19 cellular contexts compared by ENCODE assay signal in genomic region chr3:168889666-168890065, GRCh38.
A peak's percentile ranks its signal among the peaks of the same experiment; 100 is the strongest.
DNase-seq lines count a peak whose midpoint lies in the region; ATAC-seq and TF ChIP-seq lines count a peak whose summit lies in the region.
"Had no signal": no experiment of that assay in that cellular context is flagged by ENCODE, and none has a peak within 500 bp of the region (broad histone marks: within the 10 kb centered on the region; RNA-seq: fewer than 3 reads in every experiment).

No MANE protein-coding gene starts in this region.

- no peak overlapping the region for H2AFZ ChIP-seq in PC-3 (ENCODE audit: low read length)

- no peak overlapping the region for H3K9ac ChIP-seq in PC-3 (ENCODE audit: low read length)

- TF ChIP-seq CTCF in 22Rv1 (IDR thresholded peaks at IDR 0.05) = peak; percentile 57
- TF ChIP-seq CTCF in PC-3 (conservative IDR thresholded peaks at IDR 0.05; ENCODE audit: low read depth, low read length) = peak; percentile 67
- peak; percentile 40 for TF ChIP-seq CTCF in epithelial cell of proximal tubule (conservative IDR thresholded peaks at IDR 0.05; ENCODE audit: low read depth, low read length)
- TF ChIP-seq CTCF in activated CD8-positive, alpha-beta T cell treated with anti-CD3 and anti-CD28 coated beads for 36 hours (IDR thresholded peaks at IDR 0.05) = no peak

- H3K79me2 ChIP-seq in PC-3 (ENCODE audit: low read length) = no peaks in the 10 kb centered on the region

- peaks cover 2% of the 10 kb centered on the region for H3F3A ChIP-seq in PC-3 (ENCODE audit: low read length, unreplicated experiment)

- CTCF ChIA-PET in PC-3 (lab: Charles Lee) = interaction anchor here (2.1 kb wide), 1 partner anchor 25 kb away, joined by 10 read pairs; no protein-coding TSS in a partner anchor
- CTCF ChIA-PET in activated CD4-positive, alpha-beta T cell treated with anti-CD3 and anti-CD28 coated beads, Interleukin-2, amount 10 ng/mL, durations not matched to agents 7 days and 5 days (lab: Charles Lee) = interaction anchor here (0.6 kb wide), 2 partner anchors 8 to 1585 kb away, joined by 3 to 4 read pairs; no protein-coding TSS in a partner anchor
- CTCF ChIA-PET in activated CD8-positive, alpha-beta T cell treated with anti-CD3 and anti-CD28 coated beads for 36 hours (lab: Charles Lee) = no interaction called here

- H3K27me3 ChIP-seq in H7 (ENCODE audit: control insufficient read depth, insufficient read depth, low read length) = no peaks in the 10 kb centered on the region
- H3K27me3 ChIP-seq in PC-3 (ENCODE audit: low read length) = no peaks in the 10 kb centered on the region

- peaks cover 20% of the 10 kb centered on the region for H3K4me1 ChIP-seq in PC-3 (ENCODE audit: insufficient read depth, low read length)

- no peaks in the 10 kb centered on the region for H4K20me1 ChIP-seq in PC-3 (ENCODE audit: low read length)

- no peaks in the 10 kb centered on the region for H3K9me3 ChIP-seq in PC-3 (ENCODE audit: low read length)

- peak; percentile 16 for DNase-seq in H7
- DNase-seq in PC-3 = peak; percentile 61
- DNase-seq in epithelial cell of proximal tubule (ENCODE audit: low read depth) = no peak
- DNase-seq in activated CD4-positive, alpha-beta T cell treated with anti-CD3 and anti-CD28 coated beads, Interleukin-2, amount 10 ng/mL, durations not matched to agents 7 days and 5 days = no peak
- no peak for DNase-seq in activated CD8-positive, alpha-beta T cell treated with anti-CD3 and anti-CD28 coated beads for 36 hours
- DNase-seq in NCI-H524 treated with DMSO at 0.1 percent for 48 hours (lab: John Stamatoyannopoulos, UW) = no peak
- DNase-seq: activated CD4-positive, alpha-beta T cell treated with anti-CD3 and anti-CD28 coated beads, Interleukin-2, amount 50 U/mL, for 1 hour; activated naive CD8-positive, alpha-beta T cell treated with anti-CD3 and anti-CD28 coated beads, Interleukin-2, amount 10 ng/mL, durations not matched to agents 7 days and 5 days; effector memory CD8-positive, alpha-beta T cell; Kasumi-1; left cardiac atrium; natural killer cell; NCI-H82; retina; stimulated activated CD4-positive, alpha-beta T cell treated with anti-CD3 and anti-CD28 coated beads, Interleukin-2, amount 100 ng/mL, for 48 hours; stimulated activated naive B cell treated with anti-CD40 and anti-IgM and Interleukin-4, amounts not matched to agents 10 μg/mL and 1 μg/mL and 100 μg/mL, for 72 hours had no signal

- intact Hi-C loops in PC-3 (cut with micrococcal nuclease) = loop anchor here (1.0 kb wide), 1 partner anchor 24 kb away; no protein-coding TSS in a partner anchor
- intact Hi-C loops in activated CD8-positive, alpha-beta T cell treated with anti-CD3 and anti-CD28 coated beads for 36 hours (cut with micrococcal nuclease) = no loop called here

- no peaks in the 10 kb centered on the region for H3K9me3 Mint-ChIP-seq in activated CD4-positive, alpha-beta T cell treated with anti-CD3 and anti-CD28 coated beads, Interleukin-2, amount 10 ng/mL, durations not matched to agents 7 days and 5 days
- peaks cover 5% of the 10 kb centered on the region for H3K9me3 Mint-ChIP-seq in activated CD8-positive, alpha-beta T cell treated with anti-CD3 and anti-CD28 coated beads for 36 hours
- H3K9me3 Mint-ChIP-seq: activated naive CD8-positive, alpha-beta T cell treated with anti-CD3 and anti-CD28 coated beads, Interleukin-2, amount 10 ng/mL, durations not matched to agents 7 days and 5 days; T-helper 1 cell treated with Interleukin-12 subunit alpha and Interleukin-12 subunit beta and Interleukin-4 antibody, amounts not matched to agents 30 μg/mL and 1 μg/mL, for 36 hours had no signal

- POLR2A ChIA-PET in PC-3 (lab: Charles Lee; ENCODE audit: unreplicated experiment) = no interaction called here
- POLR2A ChIA-PET in activated CD4-positive, alpha-beta T cell treated with anti-CD3 and anti-CD28 coated beads, Interleukin-2, amount 10 ng/mL, durations not matched to agents 7 days and 5 days (lab: Charles Lee) = no interaction called here
- POLR2A ChIA-PET in activated CD8-positive, alpha-beta T cell treated with anti-CD3 and anti-CD28 coated beads for 36 hours (lab: Charles Lee) = no interaction called here

- H3K9me2 ChIP-seq in PC-3 (replicated peaks; ENCODE audit: low read length) = no peaks in the 10 kb centered on the region

- no TSS peak for BruUV-seq in PC-3 (replicated peaks; lab: Mats Ljungman, UMichigan)

- H3K4me3 Mint-ChIP-seq in activated CD4-positive, alpha-beta T cell treated with anti-CD3 and anti-CD28 coated beads, Interleukin-2, amount 10 ng/mL, durations not matched to agents 7 days and 5 days = no peak overlapping the region
- H3K4me3 Mint-ChIP-seq in activated CD8-positive, alpha-beta T cell treated with anti-CD3 and anti-CD28 coated beads for 36 hours = no peak overlapping the region
- H3K4me3 Mint-ChIP-seq: activated naive CD8-positive, alpha-beta T cell treated with anti-CD3 and anti-CD28 coated beads, Interleukin-2, amount 10 ng/mL, durations not matched to agents 7 days and 5 days; effector memory CD8-positive, alpha-beta T cell; natural killer cell; stimulated activated naive B cell treated with anti-CD40 and anti-IgM and Interleukin-4, amounts not matched to agents 10 μg/mL and 1 μg/mL and 100 μg/mL, for 72 hours; T-helper 1 cell treated with Interleukin-12 subunit alpha and Interleukin-12 subunit beta and Interleukin-4 antibody, amounts not matched to agents 30 μg/mL and 1 μg/mL, for 36 hours had no signal

- ATAC-seq in PC-3 (no peak; the same call in 1 of the 2 replicates), SK-N-SH treated with all-trans-retinoic acid at 6 μM for 48 hours (no peak)
- no peak for ATAC-seq in activated CD8-positive, alpha-beta T cell treated with anti-CD3 and anti-CD28 coated beads for 36 hours
- ATAC-seq: effector memory CD8-positive, alpha-beta T cell; left cardiac atrium; natural killer cell; stimulated activated naive B cell treated with anti-CD40 and anti-IgM and Interleukin-4, amounts not matched to agents 10 μg/mL and 1 μg/mL and 100 μg/mL, for 72 hours had no signal

- H3K4me1 Mint-ChIP-seq in activated CD4-positive, alpha-beta T cell treated with anti-CD3 and anti-CD28 coated beads, Interleukin-2, amount 10 ng/mL, durations not matched to agents 7 days and 5 days = no peaks in the 10 kb centered on the region
- H3K4me1 Mint-ChIP-seq in activated CD8-positive, alpha-beta T cell treated with anti-CD3 and anti-CD28 coated beads for 36 hours (ENCODE audit: low read depth) = no peaks in the 10 kb centered on the region
- H3K4me1 Mint-ChIP-seq: activated naive CD8-positive, alpha-beta T cell treated with anti-CD3 and anti-CD28 coated beads, Interleukin-2, amount 10 ng/mL, durations not matched to agents 7 days and 5 days; natural killer cell; stimulated activated naive B cell treated with anti-CD40 and anti-IgM and Interleukin-4, amounts not matched to agents 10 μg/mL and 1 μg/mL and 100 μg/mL, for 72 hours had no signal

- H3K27ac ChIP-seq in 22Rv1 = no peak overlapping the region
- no peak overlapping the region for H3K27ac ChIP-seq in PC-3 (ENCODE audit: low read length)

- H3K36me3 ChIP-seq in H7 (replicated peaks; ENCODE audit: control insufficient read depth, insufficient read depth, low read length) = no peaks in the 10 kb centered on the region
- no peaks in the 10 kb centered on the region for H3K36me3 ChIP-seq in PC-3 (ENCODE audit: low read depth, low read length)

- H3K27ac Mint-ChIP-seq in activated CD4-positive, alpha-beta T cell treated with anti-CD3 and anti-CD28 coated beads, Interleukin-2, amount 10 ng/mL, durations not matched to agents 7 days and 5 days = no peak overlapping the region
- H3K27ac Mint-ChIP-seq in activated CD8-positive, alpha-beta T cell treated with anti-CD3 and anti-CD28 coated beads for 36 hours = no peak overlapping the region
- H3K27ac Mint-ChIP-seq: activated naive CD8-positive, alpha-beta T cell treated with anti-CD3 and anti-CD28 coated beads, Interleukin-2, amount 10 ng/mL, durations not matched to agents 7 days and 5 days; effector memory CD8-positive, alpha-beta T cell; natural killer cell; stimulated activated naive B cell treated with anti-CD40 and anti-IgM and Interleukin-4, amounts not matched to agents 10 μg/mL and 1 μg/mL and 100 μg/mL, for 72 hours; T-helper 1 cell treated with Interleukin-12 subunit alpha and Interleukin-12 subunit beta and Interleukin-4 antibody, amounts not matched to agents 30 μg/mL and 1 μg/mL, for 36 hours had no signal

- no peaks in the 10 kb centered on the region for H3K36me3 Mint-ChIP-seq in activated CD4-positive, alpha-beta T cell treated with anti-CD3 and anti-CD28 coated beads, Interleukin-2, amount 10 ng/mL, durations not matched to agents 7 days and 5 days (ENCODE audit: low read depth)
- H3K36me3 Mint-ChIP-seq in activated CD8-positive, alpha-beta T cell treated with anti-CD3 and anti-CD28 coated beads for 36 hours (ENCODE audit: low read depth) = no peaks in the 10 kb centered on the region
- H3K36me3 Mint-ChIP-seq: activated naive CD8-positive, alpha-beta T cell treated with anti-CD3 and anti-CD28 coated beads, Interleukin-2, amount 10 ng/mL, durations not matched to agents 7 days and 5 days; natural killer cell; stimulated activated naive B cell treated with anti-CD40 and anti-IgM and Interleukin-4, amounts not matched to agents 10 μg/mL and 1 μg/mL and 100 μg/mL, for 72 hours had no signal

- no peaks in the 10 kb centered on the region for H3K27me3 Mint-ChIP-seq in activated CD4-positive, alpha-beta T cell treated with anti-CD3 and anti-CD28 coated beads, Interleukin-2, amount 10 ng/mL, durations not matched to agents 7 days and 5 days
- no peaks in the 10 kb centered on the region for H3K27me3 Mint-ChIP-seq in activated CD8-positive, alpha-beta T cell treated with anti-CD3 and anti-CD28 coated beads for 36 hours
- H3K27me3 Mint-ChIP-seq: activated naive CD8-positive, alpha-beta T cell treated with anti-CD3 and anti-CD28 coated beads, Interleukin-2, amount 10 ng/mL, durations not matched to agents 7 days and 5 days; effector memory CD8-positive, alpha-beta T cell; stimulated activated naive B cell treated with anti-CD40 and anti-IgM and Interleukin-4, amounts not matched to agents 10 μg/mL and 1 μg/mL and 100 μg/mL, for 72 hours had no signal

- no peak overlapping the region for H3K4me2 ChIP-seq in PC-3 (ENCODE audit: low read length)

- no peak overlapping the region for H3K4me3 ChIP-seq in H7 (ENCODE audit: insufficient read depth, low read depth, low read length)
- H3K4me3 ChIP-seq in PC-3 (ENCODE audit: low read length) = no peak overlapping the region
- no peak overlapping the region for H3K4me3 ChIP-seq in epithelial cell of proximal tubule (ENCODE audit: low read depth, low read length)

TF ChIP-seq in SK-N-SH treated with all-trans-retinoic acid at 6 μM for 48 hours, 23 proteins besides CTCF, POLR2A, EP300 and RAD21 (continues in another document):
- TF ChIP-seq ESRRG (CRISPR knock-in tag; IDR thresholded peaks at IDR 0.05) (no peak), SNAI2 (CRISPR knock-in tag; IDR thresholded peaks at IDR 0.05) (no peak)

Comparison
In these comparisons a context has a peak if more than half of its experiments do, and no peak if none do; other contexts are left out.
1. DNase-seq: peak in H7 (single experiment) and PC-3 (single experiment); none in epithelial cell of proximal tubule (single experiment), activated CD4-positive, alpha-beta T cell treated with anti-CD3 and anti-CD28 coated beads, Interleukin-2, amount 10 ng/mL, durations not matched to agents 7 days and 5 days (single experiment), activated CD8-positive, alpha-beta T cell treated with anti-CD3 and anti-CD28 coated beads for 36 hours (single experiment) and NCI-H524 treated with DMSO at 0.1 percent for 48 hours (single experiment).